Comparison of ENCODE assay signal across 22 cellular contexts in the genomic region with DNA sequence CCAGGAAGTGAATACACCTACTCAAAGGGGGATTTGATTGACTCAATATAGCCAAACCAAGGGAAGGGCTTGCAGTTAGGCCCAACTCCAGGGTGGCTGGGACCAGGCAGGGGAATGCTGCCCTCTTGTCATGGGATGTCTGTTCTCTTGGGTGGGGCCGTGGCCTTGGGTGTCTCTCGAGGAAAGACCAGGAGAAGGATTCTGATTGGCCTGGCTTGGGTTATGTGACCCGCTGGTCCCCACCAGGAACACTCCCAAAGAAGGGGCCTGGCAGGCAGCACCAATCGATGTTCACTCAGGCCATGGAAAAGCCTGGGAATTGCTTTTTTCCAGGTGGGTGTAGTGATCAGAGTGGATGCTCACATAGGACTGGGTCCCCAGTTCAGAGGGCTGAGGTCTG.
"Had no signal": no experiment of that assay in that cellular context is flagged by ENCODE, and none has a peak within 500 bp of the region (broad histone marks: within the 10 kb centered on the region; RNA-seq: fewer than 3 reads in every experiment).

No MANE protein-coding gene starts in this region.

- H3K36me3 Mint-ChIP-seq: immature natural killer cell, mesothelial cell of epicardium had no signal

- H3K4me1 Mint-ChIP-seq: immature natural killer cell had no signal

- H3K4me1 ChIP-seq: colonic mucosa, esophagus muscularis mucosa, gastroesophageal sphincter, heart left ventricle, left lung, lower lobe of right lung had no signal

- H3K9me3 ChIP-seq: colonic mucosa, esophagus muscularis mucosa, gastroesophageal sphincter, heart left ventricle, left lung, lower lobe of right lung, mucosa of descending colon had no signal

- H3K4me3 Mint-ChIP-seq: dendritic cell treated with granulocyte-macrophage colony-stimulating factor and Interleukin-4, amounts not matched to agents 40 ng/mL and 50 ng/mL, for 4 days; effector memory CD8-positive, alpha-beta T cell; immature natural killer cell; mesothelial cell of epicardium had no signal

- H3K27me3 ChIP-seq: colonic mucosa, esophagus muscularis mucosa, foreskin keratinocyte, heart left ventricle, hepatocyte, left lung had no signal

- H3K9me3 Mint-ChIP-seq: effector memory CD8-positive, alpha-beta T cell; immature natural killer cell; mesothelial cell of epicardium had no signal

- DNase-seq: colonic mucosa; cortex of kidney; effector CD8-positive, alpha-beta T cell; effector memory CD8-positive, alpha-beta T cell; foreskin keratinocyte; heart left ventricle; hypothalamus; immature natural killer cell; islet precursor cell; kidney; kidney glomerular epithelial cell; left colon; left lung; left ventricle myocardium superior; lower lobe of right lung; mesenchymal stem cell; mucosa of descending colon had no signal

- H3K4me3 ChIP-seq: colonic mucosa, esophagus muscularis mucosa, gastroesophageal sphincter, heart left ventricle, hepatocyte, left lung, lower lobe of right lung, mucosa of descending colon had no signal

- ATAC-seq: effector memory CD8-positive, alpha-beta T cell; foreskin keratinocyte; gastroesophageal sphincter; heart left ventricle; left lung; left ventricle myocardium superior; lower lobe of right lung; mucosa of descending colon had no signal

- H3K36me3 ChIP-seq: colonic mucosa, esophagus muscularis mucosa, gastroesophageal sphincter, heart left ventricle, left lung, lower lobe of right lung had no signal

- H3K27ac Mint-ChIP-seq: dendritic cell treated with granulocyte-macrophage colony-stimulating factor and Interleukin-4, amounts not matched to agents 40 ng/mL and 50 ng/mL, for 4 days; effector memory CD8-positive, alpha-beta T cell; immature natural killer cell; mesothelial cell of epicardium had no signal
